ENCODE assay signal across 11 cellular contexts in genomic region chr10:35191523-35191922, GRCh38.
DNase-seq lines count a peak whose midpoint lies in the region; ATAC-seq, FAIRE-seq and TF ChIP-seq lines count a peak whose summit lies in the region.
"Had no signal": no experiment of that assay in that cellular context is flagged by ENCODE, and none has a peak within 500 bp of the region (broad histone marks: within the 10 kb centered on the region; RNA-seq: fewer than 3 reads in every experiment).

No MANE protein-coding gene starts in this region.

- H3K27me3 ChIP-seq in astrocyte (ENCODE audit: insufficient read depth, low read length) (no peaks in the 10 kb centered on the region), left lung (no peaks in the 10 kb centered on the region), uterus (no peaks in the 10 kb centered on the region)

- no peaks in the 10 kb centered on the region for H3K9me3 ChIP-seq in astrocyte (ENCODE audit: insufficient read depth, low read depth, low read length)
- H3K9me3 ChIP-seq in left lung = no peaks in the 10 kb centered on the region
- H3K9me3 ChIP-seq in uterus = no peaks in the 10 kb centered on the region
- H3K9me3 ChIP-seq: thoracic aorta had no signal

- H3K4me2 ChIP-seq in astrocyte (ENCODE audit: low read length) = no peak overlapping the region

- CTCF ChIA-PET in activated CD4-positive, alpha-beta T cell treated with anti-CD3 and anti-CD28 coated beads for 36 hours (lab: Charles Lee) = interaction anchor here (0.5 to 1.0 kb wide), 3 partner anchors 14 to 59 kb away, joined by 3 to 4 read pairs (median 4); no protein-coding TSS in a partner anchor

- FAIRE-seq in astrocyte (lab: Jason Lieb, UNC) = no peak
- FAIRE-seq: A204.1 had no signal

- ATAC-seq in activated CD4-positive, alpha-beta T cell treated with anti-CD3 and anti-CD28 coated beads for 36 hours = no peak
- ATAC-seq in left lung (peak; percentile 35), GM21381 (IDR thresholded peaks at IDR 0.05; ENCODE audit: unreplicated experiment) (no peak)
- no peak for ATAC-seq in stimulated activated naive B cell treated with anti-CD40 and anti-IgM and Interleukin-4, amounts not matched to agents 10 μg/mL and 1 μg/mL and 100 μg/mL, for 72 hours (replicated peaks)

- H3K36me3 ChIP-seq in astrocyte (ENCODE audit: insufficient read depth, low read length) (no peaks in the 10 kb centered on the region), left lung (no peaks in the 10 kb centered on the region), uterus (no peaks in the 10 kb centered on the region)
- H3K36me3 ChIP-seq: thoracic aorta had no signal

- POLR2A ChIA-PET in activated CD4-positive, alpha-beta T cell treated with anti-CD3 and anti-CD28 coated beads for 36 hours (lab: Charles Lee) = no interaction called here

- H3K27ac ChIP-seq in astrocyte (ENCODE audit: low read depth, low read length) (no peak overlapping the region), left lung (peak overlapping the region; percentile 67 to 76), uterus (peak overlapping the region in 1 of 2 donors; percentile 33)

- H3K4me1 Mint-ChIP-seq in activated CD4-positive, alpha-beta T cell treated with anti-CD3 and anti-CD28 coated beads for 36 hours = peaks cover 35% of the 10 kb centered on the region
- H3K4me1 Mint-ChIP-seq in astrocyte (ENCODE audit: low read depth, unreplicated experiment) = peaks cover 15% of the 10 kb centered on the region
- H3K4me1 Mint-ChIP-seq in stimulated activated naive B cell treated with anti-CD40 and anti-IgM and Interleukin-4, amounts not matched to agents 10 μg/mL and 1 μg/mL and 100 μg/mL, for 72 hours = peaks cover 26 to 33% of the 10 kb centered on the region in 2 donors

- H3K9me3 Mint-ChIP-seq in activated CD4-positive, alpha-beta T cell treated with anti-CD3 and anti-CD28 coated beads for 36 hours (ENCODE audit: low read depth) = no peaks in the 10 kb centered on the region
- no peaks in the 10 kb centered on the region for H3K9me3 Mint-ChIP-seq in astrocyte (ENCODE audit: unreplicated experiment)
- peaks cover 0 to 2% of the 10 kb centered on the region in 2 donors for H3K9me3 Mint-ChIP-seq in stimulated activated naive B cell treated with anti-CD40 and anti-IgM and Interleukin-4, amounts not matched to agents 10 μg/mL and 1 μg/mL and 100 μg/mL, for 72 hours

- peaks cover 22% of the 10 kb centered on the region for H3K36me3 Mint-ChIP-seq in activated CD4-positive, alpha-beta T cell treated with anti-CD3 and anti-CD28 coated beads for 36 hours (ENCODE audit: low read depth)
- H3K36me3 Mint-ChIP-seq in astrocyte (ENCODE audit: low read depth, unreplicated experiment) = no peaks in the 10 kb centered on the region
- peaks cover 25 to 32% of the 10 kb centered on the region in 2 donors for H3K36me3 Mint-ChIP-seq in stimulated activated naive B cell treated with anti-CD40 and anti-IgM and Interleukin-4, amounts not matched to agents 10 μg/mL and 1 μg/mL and 100 μg/mL, for 72 hours

- no peak for TF ChIP-seq POLR2A in uterus (IDR thresholded peaks at IDR 0.05)

- TF ChIP-seq CTCF in astrocyte (IDR thresholded peaks at IDR 0.05; ENCODE audit: insufficient read depth, low read depth, low read length) (no peak), left lung (IDR thresholded peaks at IDR 0.05) (no peak), uterus (IDR thresholded peaks at IDR 0.05) (no peak)

- H3K4me1 ChIP-seq in astrocyte (ENCODE audit: insufficient read depth, low read length) (peaks cover 5% of the 10 kb centered on the region), left lung (peaks cover 10 to 36% of the 10 kb centered on the region in 2 donors), uterus (no peaks in the 10 kb centered on the region)

- H3K27me3 Mint-ChIP-seq in activated CD4-positive, alpha-beta T cell treated with anti-CD3 and anti-CD28 coated beads for 36 hours = no peaks in the 10 kb centered on the region
- H3K27me3 Mint-ChIP-seq in astrocyte (ENCODE audit: low read depth, unreplicated experiment) = no peaks in the 10 kb centered on the region
- no peaks in the 10 kb centered on the region for H3K27me3 Mint-ChIP-seq in stimulated activated naive B cell treated with anti-CD40 and anti-IgM and Interleukin-4, amounts not matched to agents 10 μg/mL and 1 μg/mL and 100 μg/mL, for 72 hours

- no peak for DNase-seq in activated CD4-positive, alpha-beta T cell treated with anti-CD3 and anti-CD28 coated beads for 36 hours
- no peak for DNase-seq in activated CD4-positive, alpha-beta T cell treated with anti-CD3 and anti-CD28 coated beads for 1 hour
- peak; percentile 10 for DNase-seq in astrocyte (ENCODE audit: low read depth)
- DNase-seq in left lung = peak in 1 of 2 donors; percentile 71
- DNase-seq in stimulated activated naive B cell treated with anti-CD40 and anti-IgM and Interleukin-4, amounts not matched to agents 10 μg/mL and 1 μg/mL and 100 μg/mL, for 72 hours = no peak
- no peak for DNase-seq in iPS-NIHi11 (ENCODE audit: low spot score)
- no peak for DNase-seq in uterus
- DNase-seq: NCI-H526 treated with DMSO at 0.1 percent for 48 hours had no signal

- intact Hi-C loops in activated CD4-positive, alpha-beta T cell treated with anti-CD3 and anti-CD28 coated beads for 36 hours (cut with DNase I, micrococcal nuclease) = loop anchor here in 1 of 2 experiments (2.0 kb wide), 1 partner anchor 17 kb away; no protein-coding TSS in a partner anchor
- intact Hi-C loops in left lung (cut with DNase I) (no loop called here), uterus (cut with DNase I; ENCODE audit: low total_unique reads) (no loop called here)

- no peaks in the 10 kb centered on the region for H4K20me1 ChIP-seq in astrocyte (ENCODE audit: insufficient read depth, low read length)

- peak overlapping the region; percentile 15 for H3K27ac Mint-ChIP-seq in activated CD4-positive, alpha-beta T cell treated with anti-CD3 and anti-CD28 coated beads for 36 hours
- H3K27ac Mint-ChIP-seq in astrocyte (ENCODE audit: unreplicated experiment) = peak overlapping the region; percentile 95
- peak overlapping the region; percentile 81 for H3K27ac Mint-ChIP-seq in stimulated activated naive B cell treated with anti-CD40 and anti-IgM and Interleukin-4, amounts not matched to agents 10 μg/mL and 1 μg/mL and 100 μg/mL, for 72 hours

- peak overlapping the region; percentile 19 for H2AFZ ChIP-seq in astrocyte (ENCODE audit: low read depth, low read length)

- H3K9ac ChIP-seq in astrocyte (ENCODE audit: low read length) = peak overlapping the region; percentile 23

- no peak overlapping the region for H3K4me3 ChIP-seq in astrocyte (ENCODE audit: insufficient read depth, low read depth, low read length)
- H3K4me3 ChIP-seq in left lung = no peak overlapping the region
- no peak overlapping the region for H3K4me3 ChIP-seq in uterus
- H3K4me3 ChIP-seq: thoracic aorta had no signal

- no peaks in the 10 kb centered on the region for H3K79me2 ChIP-seq in astrocyte (ENCODE audit: insufficient read depth, low read length)

- H3K4me3 Mint-ChIP-seq in activated CD4-positive, alpha-beta T cell treated with anti-CD3 and anti-CD28 coated beads for 36 hours = no peak overlapping the region
- H3K4me3 Mint-ChIP-seq in astrocyte (ENCODE audit: unreplicated experiment) = no peak overlapping the region
- H3K4me3 Mint-ChIP-seq in stimulated activated naive B cell treated with anti-CD40 and anti-IgM and Interleukin-4, amounts not matched to agents 10 μg/mL and 1 μg/mL and 100 μg/mL, for 72 hours = no peak overlapping the region

Comparison
In these comparisons a context has a peak if more than half of its experiments do, and no peak if none do; other contexts are left out.
1. H3K27ac Mint-ChIP-seq: peak in every context shown above with its lines; median percentile 95 in astrocyte; 81 in stimulated activated naive B cell treated with anti-CD40 and anti-IgM and Interleukin-4, amounts not matched to agents 10 μg/mL and 1 μg/mL and 100 μg/mL, for 72 hours; 15 in activated CD4-positive, alpha-beta T cell treated with anti-CD3 and anti-CD28 coated beads for 36 hours.